Comparison of ENCODE assay signal across 1 cellular context in genomic region chr12:95574030-95574429, GRCh38.
TF ChIP-seq lines count a peak whose summit lies in the region.

No MANE protein-coding gene starts in this region.

TF ChIP-seq in GM12878, 131 proteins besides CTCF, POLR2A, EP300 and RAD21 (continued from another document):
- TF ChIP-seq RELB (IDR thresholded peaks at IDR 0.05; ENCODE audit: low read depth): peak; percentile 66; the same call in 1 of the 2 replicates
- TF ChIP-seq LARP7 (IDR thresholded peaks at IDR 0.05): no peak
- TF ChIP-seq BCL11A (IDR thresholded peaks at IDR 0.05; ENCODE audit: low read depth, low read length): 0 out of 2 replicates have a peak, but pooled peaks have one; percentile 19
- TF ChIP-seq CHD2 (IDR thresholded peaks at IDR 0.05; ENCODE audit: borderline replicate concordance, low read depth, low read length): no peak
- peak; percentile 97 for TF ChIP-seq ZNF384 (IDR thresholded peaks at IDR 0.05; ENCODE audit: borderline replicate concordance, low read depth, low read length)
- TF ChIP-seq PRDM15 (CRISPR knock-in tag; IDR thresholded peaks at IDR 0.05): no peak
- no peak for TF ChIP-seq ATF7 (IDR thresholded peaks at IDR 0.05; ENCODE audit: low read depth)
- TF ChIP-seq CEBPB (IDR thresholded peaks at IDR 0.05; ENCODE audit: borderline replicate concordance in 1 of 2, low read depth in 2 of 2, low read length in 2 of 2): no peak
- no peak for TF ChIP-seq CHD1 (IDR thresholded peaks at IDR 0.05; ENCODE audit: low read depth, low read length)
- peak; percentile 34; the same call in 1 of the 2 replicates for TF ChIP-seq TAF1 (IDR thresholded peaks at IDR 0.05; ENCODE audit: borderline replicate concordance, low read depth, low read length)
- TF ChIP-seq HCFC1 (IDR thresholded peaks at IDR 0.05; ENCODE audit: low read length): no peak
- no peak for TF ChIP-seq WRNIP1 (IDR thresholded peaks at IDR 0.05; ENCODE audit: borderline replicate concordance, low read depth, low read length)
- TF ChIP-seq JUND (IDR thresholded peaks at IDR 0.05; ENCODE audit: low read depth, low read length): no peak
- TF ChIP-seq SREBF2 (IDR thresholded peaks at IDR 0.05; ENCODE audit: low read length): no peak
- no peak for TF ChIP-seq MXI1 (IDR thresholded peaks at IDR 0.05; ENCODE audit: low read depth, low read length)
- no peak for TF ChIP-seq TCF7 (IDR thresholded peaks at IDR 0.05; ENCODE audit: borderline replicate concordance)
- TF ChIP-seq NFYA (IDR thresholded peaks at IDR 0.05; ENCODE audit: borderline replicate concordance, low read depth, low read length): no peak
- TF ChIP-seq KDM1A (IDR thresholded peaks at IDR 0.05; ENCODE audit: borderline replicate concordance): no peak
- no peak for TF ChIP-seq SREBF1 (IDR thresholded peaks at IDR 0.05; ENCODE audit: low read length)
- no peak for TF ChIP-seq BCL3 (IDR thresholded peaks at IDR 0.05; ENCODE audit: borderline replicate concordance, insufficient read depth, low read depth, low read length, poor library complexity, severe bottlenecking)
- TF ChIP-seq NR2C2 (IDR thresholded peaks at IDR 0.05; ENCODE audit: borderline replicate concordance, control insufficient read depth, insufficient read length, low read depth): no peak
- no peak for TF ChIP-seq IRF4 (IDR thresholded peaks at IDR 0.05; ENCODE audit: low read depth, low read length)
- TF ChIP-seq YY1 (IDR thresholded peaks at IDR 0.05; ENCODE audit: low read depth, low read length): peak; percentile 29; the same call in 1 of the 2 replicates
- no peak for TF ChIP-seq ZSCAN29 (IDR thresholded peaks at IDR 0.05)
- TF ChIP-seq HSF1 (IDR thresholded peaks at IDR 0.05; ENCODE audit: low read depth, low read length): no peak
- TF ChIP-seq E2F8 (IDR thresholded peaks at IDR 0.05; ENCODE audit: low read depth, partially characterized antibody): no peak
- TF ChIP-seq SKIL (IDR thresholded peaks at IDR 0.05; ENCODE audit: low read depth, poor library complexity, severe bottlenecking): no peak
- 0 out of 2 replicates have a peak, but pooled peaks have one; percentile 16 for TF ChIP-seq MTA2 (IDR thresholded peaks at IDR 0.05; ENCODE audit: low read depth)
- TF ChIP-seq KLF5 (IDR thresholded peaks at IDR 0.05; ENCODE audit: partially characterized antibody): no peak
- no peak for TF ChIP-seq HDGF (IDR thresholded peaks at IDR 0.05)
- no peak for TF ChIP-seq DPF2 (IDR thresholded peaks at IDR 0.05)
- no peak for TF ChIP-seq SMARCA5 (IDR thresholded peaks at IDR 0.05)
- TF ChIP-seq ZBTB4 (CRISPR knock-in tag; IDR thresholded peaks at IDR 0.05): no peak
- no peak for TF ChIP-seq BCLAF1 (IDR thresholded peaks at IDR 0.05)
- TF ChIP-seq RB1 (IDR thresholded peaks at IDR 0.05; ENCODE audit: borderline replicate concordance): no peak
- no peak for TF ChIP-seq PAX8 (IDR thresholded peaks at IDR 0.05)
- TF ChIP-seq GABPA (IDR thresholded peaks at IDR 0.05; ENCODE audit: low read depth): no peak
- peak; percentile 68; the same call in 1 of the 2 replicates for TF ChIP-seq SPI1 (IDR thresholded peaks at IDR 0.05; ENCODE audit: borderline replicate concordance, insufficient read depth, low read depth, low read length)
